Comparison of ENCODE assay signal across 8 cellular contexts in the genomic region with DNA sequence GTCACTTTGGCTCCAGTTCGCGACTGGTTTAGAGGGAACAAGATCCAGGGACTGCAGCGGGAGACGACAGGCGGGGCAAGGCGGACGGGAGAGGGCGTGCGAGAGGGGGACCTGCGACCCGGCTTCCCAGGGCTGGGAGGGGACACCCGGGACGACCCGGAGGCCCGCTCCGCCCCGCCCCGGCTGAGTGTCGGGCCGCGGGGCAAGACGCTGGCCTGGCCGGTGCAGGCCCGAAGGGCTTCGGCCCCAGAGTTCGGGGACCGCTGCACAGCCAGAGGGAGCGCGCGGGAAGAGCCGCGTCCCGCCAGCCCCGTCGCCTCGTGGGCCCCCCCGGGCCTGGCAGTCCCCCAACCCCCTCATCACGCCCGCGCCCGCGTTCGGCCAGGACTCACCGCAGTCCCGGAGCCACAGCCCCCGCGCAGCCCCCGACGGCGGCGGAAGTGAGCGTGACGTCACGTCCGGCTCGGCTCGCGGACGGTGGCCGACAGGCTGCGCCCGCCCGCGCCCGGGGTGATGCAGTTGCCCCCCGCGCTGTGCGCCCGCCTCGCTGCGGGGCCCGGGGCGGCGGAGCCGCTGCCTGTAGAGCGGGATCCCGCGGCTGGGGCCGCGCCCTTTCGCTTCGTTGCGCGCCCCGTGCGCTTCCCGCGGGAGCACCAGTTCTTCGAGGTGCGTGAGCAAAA. TPM values are rescaled to one million over a fixed set of nuclear protein-coding genes. Genes with fewer than 3 reads are reported as not detected.
DNase-seq lines count a peak whose midpoint lies in the region; ATAC-seq and TF ChIP-seq lines count a peak whose summit lies in the region.

A gene with protein sequence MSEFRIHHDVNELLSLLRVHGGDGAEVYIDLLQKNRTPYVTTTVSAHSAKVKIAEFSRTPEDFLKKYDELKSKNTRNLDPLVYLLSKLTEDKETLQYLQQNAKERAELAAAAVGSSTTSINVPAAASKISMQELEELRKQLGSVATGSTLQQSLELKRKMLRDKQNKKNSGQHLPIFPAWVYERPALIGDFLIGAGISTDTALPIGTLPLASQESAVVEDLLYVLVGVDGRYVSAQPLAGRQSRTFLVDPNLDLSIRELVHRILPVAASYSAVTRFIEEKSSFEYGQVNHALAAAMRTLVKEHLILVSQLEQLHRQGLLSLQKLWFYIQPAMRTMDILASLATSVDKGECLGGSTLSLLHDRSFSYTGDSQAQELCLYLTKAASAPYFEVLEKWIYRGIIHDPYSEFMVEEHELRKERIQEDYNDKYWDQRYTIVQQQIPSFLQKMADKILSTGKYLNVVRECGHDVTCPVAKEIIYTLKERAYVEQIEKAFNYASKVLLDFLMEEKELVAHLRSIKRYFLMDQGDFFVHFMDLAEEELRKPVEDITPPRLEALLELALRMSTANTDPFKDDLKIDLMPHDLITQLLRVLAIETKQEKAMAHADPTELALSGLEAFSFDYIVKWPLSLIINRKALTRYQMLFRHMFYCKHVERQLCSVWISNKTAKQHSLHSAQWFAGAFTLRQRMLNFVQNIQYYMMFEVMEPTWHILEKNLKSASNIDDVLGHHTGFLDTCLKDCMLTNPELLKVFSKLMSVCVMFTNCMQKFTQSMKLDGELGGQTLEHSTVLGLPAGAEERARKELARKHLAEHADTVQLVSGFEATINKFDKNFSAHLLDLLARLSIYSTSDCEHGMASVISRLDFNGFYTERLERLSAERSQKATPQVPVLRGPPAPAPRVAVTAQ (minus strand): TSS at position 442 of the 680 bp plus-strand sequence. CDS start 5,931 bp downstream, outside the sequence.
A gene with protein sequence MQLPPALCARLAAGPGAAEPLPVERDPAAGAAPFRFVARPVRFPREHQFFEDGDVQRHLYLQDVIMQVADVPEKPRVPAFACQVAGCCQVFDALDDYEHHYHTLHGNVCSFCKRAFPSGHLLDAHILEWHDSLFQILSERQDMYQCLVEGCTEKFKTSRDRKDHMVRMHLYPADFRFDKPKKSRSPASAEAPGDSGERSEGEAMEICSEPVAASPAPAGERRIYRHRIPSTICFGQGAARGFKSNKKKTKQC (plus strand): TSS at position 484 of the 680 bp plus-strand sequence. CDS start 30 bp downstream, at position 514.

- H3K27me3 Mint-ChIP-seq in activated CD8-positive, alpha-beta T cell treated with anti-CD3 and anti-CD28 coated beads, Interleukin-2, amount 10 ng/mL, durations not matched to agents 7 days and 5 days (ENCODE audit: low read depth) = no peaks in the 10 kb centered on the region

- H3K9me3 Mint-ChIP-seq in activated CD8-positive, alpha-beta T cell treated with anti-CD3 and anti-CD28 coated beads, Interleukin-2, amount 10 ng/mL, durations not matched to agents 7 days and 5 days (ENCODE audit: insufficient read depth) = no peaks in the 10 kb centered on the region

- CTCF ChIA-PET in activated CD8-positive, alpha-beta T cell treated with anti-CD3 and anti-CD28 coated beads, Interleukin-2, amount 10 ng/mL, durations not matched to agents 7 days and 5 days (lab: Charles Lee) = interaction anchor here (0.7 to 3.7 kb wide), 13 partner anchors 9 to 184 kb away, joined by 3 to 23 read pairs (median 4); no protein-coding TSS in a partner anchor

- POLR2A ChIA-PET in activated CD8-positive, alpha-beta T cell treated with anti-CD3 and anti-CD28 coated beads, Interleukin-2, amount 10 ng/mL, durations not matched to agents 7 days and 5 days (lab: Charles Lee) = interaction anchor here (0.6 to 1.7 kb wide), 2 partner anchors 33 to 457 kb away, joined by 3 to 13 read pairs; a partner anchor contains a TSS

- H3K4me1 Mint-ChIP-seq in activated CD8-positive, alpha-beta T cell treated with anti-CD3 and anti-CD28 coated beads, Interleukin-2, amount 10 ng/mL, durations not matched to agents 7 days and 5 days (ENCODE audit: low read depth) = peaks cover 19% of the 10 kb centered on the region

- peak; percentile 14; the same call in 1 of the 2 replicates for TF ChIP-seq CTCF in AG10803 (conservative IDR thresholded peaks at IDR 0.05; ENCODE audit: low read length)

- peak; percentile 84 for DNase-seq in AG10803 (ENCODE audit: low read depth)
- peak; percentile 73 for DNase-seq in NCI-H82 (lab: John Stamatoyannopoulos, UW)
- DNase-seq in activated CD8-positive, alpha-beta T cell treated with anti-CD3 and anti-CD28 coated beads, Interleukin-2, amount 10 ng/mL, durations not matched to agents 7 days and 5 days = peak; percentile 89
- peak; percentile 83 for DNase-seq in effector CD4-positive, alpha-beta T cell
- DNase-seq in lung microvascular endothelial cell (ENCODE audit: low read depth in 2 of 2) = peak; percentile 90 to 94
- peak; percentile 77 to 88 (median 78) for DNase-seq in stimulated activated CD4-positive, alpha-beta T cell treated with anti-CD3 and anti-CD28 coated beads, TNF-alpha, amount 100 ng/mL, for 48 hours (ENCODE audit: low read depth in 3 of 3)

- H3K27ac Mint-ChIP-seq in activated CD8-positive, alpha-beta T cell treated with anti-CD3 and anti-CD28 coated beads, Interleukin-2, amount 10 ng/mL, durations not matched to agents 7 days and 5 days = peak within 1 kb of the TSS; percentile 99

- peaks cover 17% of the 10 kb centered on the region for H3K36me3 Mint-ChIP-seq in activated CD8-positive, alpha-beta T cell treated with anti-CD3 and anti-CD28 coated beads, Interleukin-2, amount 10 ng/mL, durations not matched to agents 7 days and 5 days (ENCODE audit: low read depth)

- ATAC-seq in GM18873 (IDR thresholded peaks at IDR 0.05; ENCODE audit: low FRiP score, unreplicated experiment) = peak; percentile 69
- peak; percentile 68 for ATAC-seq in HG03108 (IDR thresholded peaks at IDR 0.05; ENCODE audit: unreplicated experiment)
- ATAC-seq in activated CD8-positive, alpha-beta T cell treated with anti-CD3 and anti-CD28 coated beads, Interleukin-2, amount 10 ng/mL, durations not matched to agents 7 days and 5 days = peak; percentile 73

- peak within 1 kb of the TSS; percentile 95 for H3K4me3 Mint-ChIP-seq in activated CD8-positive, alpha-beta T cell treated with anti-CD3 and anti-CD28 coated beads, Interleukin-2, amount 10 ng/mL, durations not matched to agents 7 days and 5 days

- peak within 1 kb of the TSS; percentile 92 for H3K4me3 ChIP-seq in AG10803 (ENCODE audit: low read length)

RNA-seq across cellular contexts. Expression of the first gene that starts in this region (rescaled TPM):
- 10 to 100 TPM; 53.5 to 59.0 TPM for total RNA-seq in activated CD8-positive, alpha-beta T cell treated with anti-CD3 and anti-CD28 coated beads, Interleukin-2, amount 10 ng/mL, durations not matched to agents 7 days and 5 days
- total RNA-seq in lung microvascular endothelial cell = 32.0 and 35.3 TPM in 2 replicates

RNA-seq across cellular contexts. Expression of the second gene that starts in this region (rescaled TPM):
- total RNA-seq in activated CD8-positive, alpha-beta T cell treated with anti-CD3 and anti-CD28 coated beads, Interleukin-2, amount 10 ng/mL, durations not matched to agents 7 days and 5 days = 10 to 100 TPM; 61.4 to 62.6 TPM
- 16.8 and 24.8 TPM in 2 replicates for total RNA-seq in lung microvascular endothelial cell

Comparison
In these comparisons a context has a peak if more than half of its experiments do, and no peak if none do; other contexts are left out.
1. Peak in every context shown above with its lines: DNase-seq, ATAC-seq and H3K4me3 ChIP-seq.